In the genomic region with DNA sequence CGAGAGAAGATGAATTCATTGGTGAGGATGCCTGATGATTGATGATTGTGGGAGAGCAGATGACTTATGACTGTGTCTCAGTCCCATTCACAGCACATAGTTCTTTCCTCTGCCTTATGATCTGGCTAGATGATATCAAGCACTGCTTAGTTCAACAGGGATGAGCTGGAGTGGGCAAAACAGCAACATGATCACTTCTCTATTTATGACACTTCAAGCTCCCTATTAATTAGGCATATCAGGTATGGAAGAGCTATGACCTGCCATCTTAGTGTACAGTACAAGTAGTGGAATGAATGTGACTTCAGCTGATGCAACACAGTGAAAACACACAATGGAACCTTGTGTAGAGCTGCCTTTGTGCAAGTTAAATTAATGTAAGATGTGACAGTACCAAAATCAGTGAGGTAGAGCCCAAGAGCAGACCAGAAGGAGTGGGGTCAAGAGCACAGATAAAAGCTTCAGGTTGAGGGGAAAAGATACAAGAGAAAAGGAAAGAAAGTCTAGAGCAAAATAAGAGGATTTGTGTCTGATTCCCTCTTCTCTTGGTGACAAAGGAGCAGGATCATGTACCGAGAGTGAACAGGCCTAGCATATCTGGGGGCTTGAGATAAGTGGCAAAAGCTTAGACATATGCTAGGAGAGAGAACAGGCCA, we compare ENCODE assay signal across 1 cellular context.
A peak's percentile ranks its signal among the peaks of the same experiment; 100 is the strongest.
TF ChIP-seq lines count a peak whose summit lies in the region.

No MANE protein-coding gene starts in this region.

TF ChIP-seq in K562, 482 proteins besides CTCF, POLR2A, EP300 and RAD21 (continued from another document and continues in another):
- TF ChIP-seq GABPB2 (CRISPR knock-in tag; conservative IDR thresholded peaks at IDR 0.05) (no peak), ZFP1 (CRISPR knock-in tag; IDR thresholded peaks at IDR 0.05) (no peak), PRPF4 (IDR thresholded peaks at IDR 0.05; ENCODE audit: insufficient read depth, low read depth, low read length, poor library complexity, severe bottlenecking) (no peak), ZNF551 (CRISPR knock-in tag; IDR thresholded peaks at IDR 0.05) (no peak), TAL1 (IDR thresholded peaks at IDR 0.05) (peak; percentile 58), ZNF24 (IDR thresholded peaks at IDR 0.05) (peak; percentile 13; the same call in 1 of the 2 replicates), SMARCA4 (IDR thresholded peaks at IDR 0.05) (peak; percentile 76; the same call in 1 of the 2 replicates), MTF1 (CRISPR knock-in tag; IDR thresholded peaks at IDR 0.05; ENCODE audit: borderline replicate concordance) (no peak), SOX6 (IDR thresholded peaks at IDR 0.05) (peak; percentile 49), NBN (IDR thresholded peaks at IDR 0.05; ENCODE audit: low read depth) (no peak), ZNF766 (CRISPR knock-in tag; conservative IDR thresholded peaks at IDR 0.05) (peak; percentile 69; the same call in 1 of the 2 replicates), EP400 (IDR thresholded peaks at IDR 0.05) (peak; percentile 65), L3MBTL2 (IDR thresholded peaks at IDR 0.05) (peak; percentile 79), U2AF1 (optimal IDR thresholded peaks at IDR 0.05; ENCODE audit: low read depth, low read length) (no peak), POLR2AphosphoS2 (IDR thresholded peaks at IDR 0.05; ENCODE audit: low read length) (no peak), JUN (IDR thresholded peaks at IDR 0.05; ENCODE audit: borderline replicate concordance, low read depth, low read length) (0 out of 2 replicates have a peak, but pooled peaks have one; percentile 17), JUN (CRISPR knock-in tag; IDR thresholded peaks at IDR 0.05; ENCODE audit: borderline replicate concordance) (no peak), ZNF197 (CRISPR knock-in tag; IDR thresholded peaks at IDR 0.05; ENCODE audit: low read depth) (0 out of 2 replicates have a peak, but pooled peaks have one; percentile 59), LCOR (CRISPR knock-in tag; IDR thresholded peaks at IDR 0.05) (no peak), ZNF79 (CRISPR knock-in tag; IDR thresholded peaks at IDR 0.05; ENCODE audit: low read depth) (no peak), KDM5B (IDR thresholded peaks at IDR 0.05; ENCODE audit: insufficient replicate concordance, low read depth, low read length) (no peak), SNRNP70 (optimal IDR thresholded peaks at IDR 0.05; ENCODE audit: low read depth, low read length) (no peak), ILF3 (IDR thresholded peaks at IDR 0.05; ENCODE audit: borderline replicate concordance) (no peak), MYBL2 (IDR thresholded peaks at IDR 0.05; ENCODE audit: low read depth) (no peak), MYBL2 (CRISPR knock-in tag; IDR thresholded peaks at IDR 0.05; ENCODE audit: borderline replicate concordance) (no peak), ZBTB7A (IDR thresholded peaks at IDR 0.05; ENCODE audit: borderline replicate concordance, control insufficient read depth, low read depth, low read length) (no peak), NFXL1 (CRISPR knock-in tag; IDR thresholded peaks at IDR 0.05) (peak; percentile 31; the same call in 1 of the 2 replicates), ZNF644 (tag; IDR thresholded peaks at IDR 0.05; ENCODE audit: low read depth) (peak; percentile 61), HNRNPK (IDR thresholded peaks at IDR 0.05; ENCODE audit: low read depth, low read length, poor library complexity, severe bottlenecking) (no peak), TARDBP (IDR thresholded peaks at IDR 0.05) (no peak; the same call in 1 of the 2 replicates), EHMT2 (IDR thresholded peaks at IDR 0.05) (peak; percentile 83), CHD2 (IDR thresholded peaks at IDR 0.05; ENCODE audit: low read depth, low read length) (no peak), BRD4 (IDR thresholded peaks at IDR 0.05) (no peak), RCOR1 (IDR thresholded peaks at IDR 0.05; ENCODE audit: borderline replicate concordance in 1 of 2, low read depth in 2 of 2, low read length in 2 of 2) (peak in 1 of 2 experiments; percentile 23; a peak in 1 of 4 replicates), ZNF184 (CRISPR knock-in tag; IDR thresholded peaks at IDR 0.05) (no peak), TEAD2 (tag; IDR thresholded peaks at IDR 0.05) (peak; percentile 70; the same call in 1 of the 2 replicates), ZNF146 (CRISPR knock-in tag; IDR thresholded peaks at IDR 0.05; ENCODE audit: unreplicated experiment) (no peak), HNRNPLL (IDR thresholded peaks at IDR 0.05; ENCODE audit: low read depth, low read length, poor library complexity, severe bottlenecking) (no peak), STAT5B (CRISPR knock-in tag; IDR thresholded peaks at IDR 0.05) (no peak), HMG20B (CRISPR knock-in tag; IDR thresholded peaks at IDR 0.05) (no peak), OTX1 (CRISPR knock-in tag; IDR thresholded peaks at IDR 0.05) (0 out of 2 replicates have a peak, but pooled peaks have one; percentile 34), ZNF431 (CRISPR knock-in tag; IDR thresholded peaks at IDR 0.05) (no peak), XRCC3 (IDR thresholded peaks at IDR 0.05) (no peak), TGIF2 (CRISPR knock-in tag; IDR thresholded peaks at IDR 0.05) (no peak)
- TF ChIP-seq, protein P1, sequence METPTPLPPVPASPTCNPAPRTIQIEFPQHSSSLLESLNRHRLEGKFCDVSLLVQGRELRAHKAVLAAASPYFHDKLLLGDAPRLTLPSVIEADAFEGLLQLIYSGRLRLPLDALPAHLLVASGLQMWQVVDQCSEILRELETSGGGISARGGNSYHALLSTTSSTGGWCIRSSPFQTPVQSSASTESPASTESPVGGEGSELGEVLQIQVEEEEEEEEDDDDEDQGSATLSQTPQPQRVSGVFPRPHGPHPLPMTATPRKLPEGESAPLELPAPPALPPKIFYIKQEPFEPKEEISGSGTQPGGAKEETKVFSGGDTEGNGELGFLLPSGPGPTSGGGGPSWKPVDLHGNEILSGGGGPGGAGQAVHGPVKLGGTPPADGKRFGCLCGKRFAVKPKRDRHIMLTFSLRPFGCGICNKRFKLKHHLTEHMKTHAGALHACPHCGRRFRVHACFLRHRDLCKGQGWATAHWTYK (CRISPR knock-in tag; IDR thresholded peaks at IDR 0.05), result peak; percentile 26; the same call in 1 of the 2 replicates
- TF ChIP-seq, protein P2, sequence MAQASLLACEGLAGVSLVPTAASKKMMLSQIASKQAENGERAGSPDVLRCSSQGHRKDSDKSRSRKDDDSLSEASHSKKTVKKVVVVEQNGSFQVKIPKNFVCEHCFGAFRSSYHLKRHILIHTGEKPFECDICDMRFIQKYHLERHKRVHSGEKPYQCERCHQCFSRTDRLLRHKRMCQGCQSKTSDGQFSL (CRISPR knock-in tag; IDR thresholded peaks at IDR 0.05), result no peak
- TF ChIP-seq, protein P2 (tag; IDR thresholded peaks at IDR 0.05), result no peak
- TF ChIP-seq, protein P3, sequence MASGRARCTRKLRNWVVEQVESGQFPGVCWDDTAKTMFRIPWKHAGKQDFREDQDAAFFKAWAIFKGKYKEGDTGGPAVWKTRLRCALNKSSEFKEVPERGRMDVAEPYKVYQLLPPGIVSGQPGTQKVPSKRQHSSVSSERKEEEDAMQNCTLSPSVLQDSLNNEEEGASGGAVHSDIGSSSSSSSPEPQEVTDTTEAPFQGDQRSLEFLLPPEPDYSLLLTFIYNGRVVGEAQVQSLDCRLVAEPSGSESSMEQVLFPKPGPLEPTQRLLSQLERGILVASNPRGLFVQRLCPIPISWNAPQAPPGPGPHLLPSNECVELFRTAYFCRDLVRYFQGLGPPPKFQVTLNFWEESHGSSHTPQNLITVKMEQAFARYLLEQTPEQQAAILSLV (tag; IDR thresholded peaks at IDR 0.05), result peak; percentile 82
- TF ChIP-seq, protein P4, sequence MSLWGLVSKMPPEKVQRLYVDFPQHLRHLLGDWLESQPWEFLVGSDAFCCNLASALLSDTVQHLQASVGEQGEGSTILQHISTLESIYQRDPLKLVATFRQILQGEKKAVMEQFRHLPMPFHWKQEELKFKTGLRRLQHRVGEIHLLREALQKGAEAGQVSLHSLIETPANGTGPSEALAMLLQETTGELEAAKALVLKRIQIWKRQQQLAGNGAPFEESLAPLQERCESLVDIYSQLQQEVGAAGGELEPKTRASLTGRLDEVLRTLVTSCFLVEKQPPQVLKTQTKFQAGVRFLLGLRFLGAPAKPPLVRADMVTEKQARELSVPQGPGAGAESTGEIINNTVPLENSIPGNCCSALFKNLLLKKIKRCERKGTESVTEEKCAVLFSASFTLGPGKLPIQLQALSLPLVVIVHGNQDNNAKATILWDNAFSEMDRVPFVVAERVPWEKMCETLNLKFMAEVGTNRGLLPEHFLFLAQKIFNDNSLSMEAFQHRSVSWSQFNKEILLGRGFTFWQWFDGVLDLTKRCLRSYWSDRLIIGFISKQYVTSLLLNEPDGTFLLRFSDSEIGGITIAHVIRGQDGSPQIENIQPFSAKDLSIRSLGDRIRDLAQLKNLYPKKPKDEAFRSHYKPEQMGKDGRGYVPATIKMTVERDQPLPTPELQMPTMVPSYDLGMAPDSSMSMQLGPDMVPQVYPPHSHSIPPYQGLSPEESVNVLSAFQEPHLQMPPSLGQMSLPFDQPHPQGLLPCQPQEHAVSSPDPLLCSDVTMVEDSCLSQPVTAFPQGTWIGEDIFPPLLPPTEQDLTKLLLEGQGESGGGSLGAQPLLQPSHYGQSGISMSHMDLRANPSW (CRISPR knock-in tag; IDR thresholded peaks at IDR 0.05), result no peak
- TF ChIP-seq, protein P5, sequence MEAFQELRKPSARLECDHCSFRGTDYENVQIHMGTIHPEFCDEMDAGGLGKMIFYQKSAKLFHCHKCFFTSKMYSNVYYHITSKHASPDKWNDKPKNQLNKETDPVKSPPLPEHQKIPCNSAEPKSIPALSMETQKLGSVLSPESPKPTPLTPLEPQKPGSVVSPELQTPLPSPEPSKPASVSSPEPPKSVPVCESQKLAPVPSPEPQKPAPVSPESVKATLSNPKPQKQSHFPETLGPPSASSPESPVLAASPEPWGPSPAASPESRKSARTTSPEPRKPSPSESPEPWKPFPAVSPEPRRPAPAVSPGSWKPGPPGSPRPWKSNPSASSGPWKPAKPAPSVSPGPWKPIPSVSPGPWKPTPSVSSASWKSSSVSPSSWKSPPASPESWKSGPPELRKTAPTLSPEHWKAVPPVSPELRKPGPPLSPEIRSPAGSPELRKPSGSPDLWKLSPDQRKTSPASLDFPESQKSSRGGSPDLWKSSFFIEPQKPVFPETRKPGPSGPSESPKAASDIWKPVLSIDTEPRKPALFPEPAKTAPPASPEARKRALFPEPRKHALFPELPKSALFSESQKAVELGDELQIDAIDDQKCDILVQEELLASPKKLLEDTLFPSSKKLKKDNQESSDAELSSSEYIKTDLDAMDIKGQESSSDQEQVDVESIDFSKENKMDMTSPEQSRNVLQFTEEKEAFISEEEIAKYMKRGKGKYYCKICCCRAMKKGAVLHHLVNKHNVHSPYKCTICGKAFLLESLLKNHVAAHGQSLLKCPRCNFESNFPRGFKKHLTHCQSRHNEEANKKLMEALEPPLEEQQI (IDR thresholded peaks at IDR 0.05), result no peak
- TF ChIP-seq, protein P6, sequence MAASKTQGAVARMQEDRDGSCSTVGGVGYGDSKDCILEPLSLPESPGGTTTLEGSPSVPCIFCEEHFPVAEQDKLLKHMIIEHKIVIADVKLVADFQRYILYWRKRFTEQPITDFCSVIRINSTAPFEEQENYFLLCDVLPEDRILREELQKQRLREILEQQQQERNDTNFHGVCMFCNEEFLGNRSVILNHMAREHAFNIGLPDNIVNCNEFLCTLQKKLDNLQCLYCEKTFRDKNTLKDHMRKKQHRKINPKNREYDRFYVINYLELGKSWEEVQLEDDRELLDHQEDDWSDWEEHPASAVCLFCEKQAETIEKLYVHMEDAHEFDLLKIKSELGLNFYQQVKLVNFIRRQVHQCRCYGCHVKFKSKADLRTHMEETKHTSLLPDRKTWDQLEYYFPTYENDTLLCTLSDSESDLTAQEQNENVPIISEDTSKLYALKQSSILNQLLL (CRISPR knock-in tag; IDR thresholded peaks at IDR 0.05; ENCODE audit: borderline replicate concordance), result no peak
- TF ChIP-seq, protein P7, sequence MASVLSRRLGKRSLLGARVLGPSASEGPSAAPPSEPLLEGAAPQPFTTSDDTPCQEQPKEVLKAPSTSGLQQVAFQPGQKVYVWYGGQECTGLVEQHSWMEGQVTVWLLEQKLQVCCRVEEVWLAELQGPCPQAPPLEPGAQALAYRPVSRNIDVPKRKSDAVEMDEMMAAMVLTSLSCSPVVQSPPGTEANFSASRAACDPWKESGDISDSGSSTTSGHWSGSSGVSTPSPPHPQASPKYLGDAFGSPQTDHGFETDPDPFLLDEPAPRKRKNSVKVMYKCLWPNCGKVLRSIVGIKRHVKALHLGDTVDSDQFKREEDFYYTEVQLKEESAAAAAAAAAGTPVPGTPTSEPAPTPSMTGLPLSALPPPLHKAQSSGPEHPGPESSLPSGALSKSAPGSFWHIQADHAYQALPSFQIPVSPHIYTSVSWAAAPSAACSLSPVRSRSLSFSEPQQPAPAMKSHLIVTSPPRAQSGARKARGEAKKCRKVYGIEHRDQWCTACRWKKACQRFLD (CRISPR knock-in tag; IDR thresholded peaks at IDR 0.05), result peak; percentile 67; the same call in 1 of the 2 replicates
- TF ChIP-seq, protein P8, sequence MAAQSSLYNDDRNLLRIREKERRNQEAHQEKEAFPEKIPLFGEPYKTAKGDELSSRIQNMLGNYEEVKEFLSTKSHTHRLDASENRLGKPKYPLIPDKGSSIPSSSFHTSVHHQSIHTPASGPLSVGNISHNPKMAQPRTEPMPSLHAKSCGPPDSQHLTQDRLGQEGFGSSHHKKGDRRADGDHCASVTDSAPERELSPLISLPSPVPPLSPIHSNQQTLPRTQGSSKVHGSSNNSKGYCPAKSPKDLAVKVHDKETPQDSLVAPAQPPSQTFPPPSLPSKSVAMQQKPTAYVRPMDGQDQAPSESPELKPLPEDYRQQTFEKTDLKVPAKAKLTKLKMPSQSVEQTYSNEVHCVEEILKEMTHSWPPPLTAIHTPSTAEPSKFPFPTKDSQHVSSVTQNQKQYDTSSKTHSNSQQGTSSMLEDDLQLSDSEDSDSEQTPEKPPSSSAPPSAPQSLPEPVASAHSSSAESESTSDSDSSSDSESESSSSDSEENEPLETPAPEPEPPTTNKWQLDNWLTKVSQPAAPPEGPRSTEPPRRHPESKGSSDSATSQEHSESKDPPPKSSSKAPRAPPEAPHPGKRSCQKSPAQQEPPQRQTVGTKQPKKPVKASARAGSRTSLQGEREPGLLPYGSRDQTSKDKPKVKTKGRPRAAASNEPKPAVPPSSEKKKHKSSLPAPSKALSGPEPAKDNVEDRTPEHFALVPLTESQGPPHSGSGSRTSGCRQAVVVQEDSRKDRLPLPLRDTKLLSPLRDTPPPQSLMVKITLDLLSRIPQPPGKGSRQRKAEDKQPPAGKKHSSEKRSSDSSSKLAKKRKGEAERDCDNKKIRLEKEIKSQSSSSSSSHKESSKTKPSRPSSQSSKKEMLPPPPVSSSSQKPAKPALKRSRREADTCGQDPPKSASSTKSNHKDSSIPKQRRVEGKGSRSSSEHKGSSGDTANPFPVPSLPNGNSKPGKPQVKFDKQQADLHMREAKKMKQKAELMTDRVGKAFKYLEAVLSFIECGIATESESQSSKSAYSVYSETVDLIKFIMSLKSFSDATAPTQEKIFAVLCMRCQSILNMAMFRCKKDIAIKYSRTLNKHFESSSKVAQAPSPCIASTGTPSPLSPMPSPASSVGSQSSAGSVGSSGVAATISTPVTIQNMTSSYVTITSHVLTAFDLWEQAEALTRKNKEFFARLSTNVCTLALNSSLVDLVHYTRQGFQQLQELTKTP (IDR thresholded peaks at IDR 0.05; ENCODE audit: low read depth in 1 of 2, partially characterized antibody in 2 of 2), result peak in 1 of 2 experiments; percentile 21
